1 cellular context compared by ENCODE assay signal in genomic region chr14:73462078-73462715, GRCh38.
TF ChIP-seq lines count a peak whose summit lies in the region.

No MANE protein-coding gene starts in this region.

TF ChIP-seq in HepG2, 621 proteins besides CTCF, POLR2A, EP300 and RAD21 (continued from another document and continues in another):
- TF ChIP-seq ZNF280D (CRISPR knock-in tag; IDR thresholded peaks at IDR 0.05) (peak; percentile 90), ZNF543 (CRISPR knock-in tag; IDR thresholded peaks at IDR 0.05) (no peak), ZNF652 (CRISPR knock-in tag; IDR thresholded peaks at IDR 0.05; ENCODE audit: borderline replicate concordance, low read depth) (no peak; the same call in 1 of the 2 replicates), ZNF430 (CRISPR knock-in tag; IDR thresholded peaks at IDR 0.05) (peak; percentile 86; the same call in 1 of the 2 replicates), CENPT (CRISPR knock-in tag; IDR thresholded peaks at IDR 0.05; ENCODE audit: low read depth) (no peak), ZNF790 (CRISPR knock-in tag; IDR thresholded peaks at IDR 0.05; ENCODE audit: borderline replicate concordance) (peak; percentile 79; the same call in 1 of the 2 replicates), SOX6 (IDR thresholded peaks at IDR 0.05) (no peak), SOX6 (CRISPR knock-in tag; IDR thresholded peaks at IDR 0.05) (peak; percentile 84), ZNF407 (CRISPR knock-in tag; IDR thresholded peaks at IDR 0.05; ENCODE audit: not compliant biosample characterization) (no peak), PREB (CRISPR knock-in tag; IDR thresholded peaks at IDR 0.05) (no peak), ZBTB42 (CRISPR knock-in tag; IDR thresholded peaks at IDR 0.05) (0 out of 2 replicates have a peak, but pooled peaks have one; percentile 50), PRDM15 (CRISPR knock-in tag; IDR thresholded peaks at IDR 0.05) (no peak; the same call in 1 of the 2 replicates), EHMT2 (IDR thresholded peaks at IDR 0.05; ENCODE audit: borderline replicate concordance, low read depth, low read length) (no peak; the same call in 1 of the 2 replicates), HMGA1 (CRISPR knock-in tag; conservative IDR thresholded peaks at IDR 0.05) (no peak), ZNF672 (CRISPR knock-in tag; IDR thresholded peaks at IDR 0.05) (no peak), ZNF180 (CRISPR knock-in tag; IDR thresholded peaks at IDR 0.05; ENCODE audit: borderline replicate concordance, low read depth) (no peak), ZC3H4 (CRISPR knock-in tag; IDR thresholded peaks at IDR 0.05; ENCODE audit: borderline replicate concordance) (no peak), GPN1 (CRISPR knock-in tag; IDR thresholded peaks at IDR 0.05; ENCODE audit: borderline replicate concordance) (no peak), NFYB (CRISPR knock-in tag; IDR thresholded peaks at IDR 0.05) (peak; percentile 74), CCDC6 (CRISPR knock-in tag; IDR thresholded peaks at IDR 0.05) (peak; percentile 70), USF2 (IDR thresholded peaks at IDR 0.05; ENCODE audit: low read depth, low read length) (0 out of 2 replicates have a peak, but pooled peaks have one; percentile 30), USF2 (CRISPR knock-in tag; IDR thresholded peaks at IDR 0.05; ENCODE audit: borderline replicate concordance) (no peak), ZBTB49 (CRISPR knock-in tag; IDR thresholded peaks at IDR 0.05; ENCODE audit: borderline replicate concordance) (no peak), ARNT2 (CRISPR knock-in tag; IDR thresholded peaks at IDR 0.05; ENCODE audit: low read depth) (peak; percentile 87; the same call in 1 of the 2 replicates), PLRG1 (conservative IDR thresholded peaks at IDR 0.05) (no peak), ZNF446 (CRISPR knock-in tag; IDR thresholded peaks at IDR 0.05) (peak; percentile 39; the same call in 1 of the 2 replicates), NFKBIZ (CRISPR knock-in tag; IDR thresholded peaks at IDR 0.05) (no peak), ZUFSP (CRISPR knock-in tag; IDR thresholded peaks at IDR 0.05; ENCODE audit: borderline replicate concordance) (no peak), REPIN1 (CRISPR knock-in tag; IDR thresholded peaks at IDR 0.05; ENCODE audit: borderline replicate concordance, low read depth) (peak; percentile 62; the same call in 1 of the 2 replicates), ZZZ3 (CRISPR knock-in tag; IDR thresholded peaks at IDR 0.05; ENCODE audit: borderline replicate concordance) (no peak), ZNF7 (CRISPR knock-in tag; IDR thresholded peaks at IDR 0.05) (no peak), PAF1 (CRISPR knock-in tag; IDR thresholded peaks at IDR 0.05) (no peak), NFATC3 (CRISPR knock-in tag; IDR thresholded peaks at IDR 0.05) (no peak), GLI4 (CRISPR knock-in tag; IDR thresholded peaks at IDR 0.05; ENCODE audit: borderline replicate concordance) (no peak)
